Comparison of ENCODE assay signal across 8 cellular contexts in genomic region chr7:127390817-127391590, GRCh38. TPM values are rescaled to one million over a fixed set of nuclear protein-coding genes. Genes with fewer than 3 reads are reported as not detected.
A peak's percentile ranks its signal among the peaks of the same experiment; 100 is the strongest.
DNase-seq lines count a peak whose midpoint lies in the region; ATAC-seq lines count a peak whose summit lies in the region.

No MANE protein-coding gene starts in this region.

- DNase-seq in T-helper 2 cell treated with Interferon-gamma antibody and Interleukin-4, amounts not matched to agents 5 μg/mL and 100 μg/mL, for 36 hours (ENCODE audit: low spot score): no peak
- DNase-seq in T-helper 2 cell (no peak), iris pigment epithelial cell (ENCODE audit: low read depth) (peak; percentile 5), NOMO-1 treated with dmso at 0.1 percent for 144 hours (lab: John Stamatoyannopoulos, UW; ENCODE audit: unreplicated experiment) (no peak), NCI-H2081 (lab: John Stamatoyannopoulos, UW) (no peak)

- H3K9ac ChIP-seq in subcutaneous abdominal adipose tissue (ENCODE audit: low read length in 5 of 5): peak overlapping the region; percentile 81 to 99 (median 93)

- peaks cover 44% of the 10 kb centered on the region for H3K36me3 Mint-ChIP-seq in T-helper 2 cell treated with Interferon-gamma antibody and Interleukin-4, amounts not matched to agents 5 μg/mL and 100 μg/mL, for 36 hours (ENCODE audit: low read depth)
- peaks cover 58% of the 10 kb centered on the region for H3K36me3 Mint-ChIP-seq in activated T-helper 17 cell treated with anti-CD3 and anti-CD28 coated beads, Interleukin-2, amount 50 U/mL, for 72 hours (ENCODE audit: low read depth)

- H3K27me3 ChIP-seq in subcutaneous abdominal adipose tissue (ENCODE audit: control insufficient read depth in 5 of 5, insufficient read depth in 4 of 5, low read length in 5 of 5): no peaks in the 10 kb centered on the region

- H3K4me3 Mint-ChIP-seq in T-helper 2 cell treated with Interferon-gamma antibody and Interleukin-4, amounts not matched to agents 5 μg/mL and 100 μg/mL, for 36 hours: peak overlapping the region; percentile 96
- peak overlapping the region; percentile 97 for H3K4me3 Mint-ChIP-seq in activated T-helper 17 cell treated with anti-CD3 and anti-CD28 coated beads, Interleukin-2, amount 50 U/mL, for 72 hours

- peak overlapping the region; percentile 96 for H3K27ac ChIP-seq in subcutaneous abdominal adipose tissue (ENCODE audit: low read depth, low read length)

- H3K4me1 ChIP-seq in subcutaneous abdominal adipose tissue (ENCODE audit: control insufficient read depth in 5 of 5, insufficient read depth in 5 of 5, low read length in 5 of 5): peaks cover 3 to 29% (median 20%) of the 10 kb centered on the region in 5 donors

- no peaks in the 10 kb centered on the region for H3K9me3 ChIP-seq in subcutaneous abdominal adipose tissue (ENCODE audit: control insufficient read depth in 5 of 5, low read length in 5 of 5)

- H3K27me3 Mint-ChIP-seq in T-helper 2 cell treated with Interferon-gamma antibody and Interleukin-4, amounts not matched to agents 5 μg/mL and 100 μg/mL, for 36 hours (ENCODE audit: low read depth): peaks cover 2% of the 10 kb centered on the region
- no peaks in the 10 kb centered on the region for H3K27me3 Mint-ChIP-seq in activated T-helper 17 cell treated with anti-CD3 and anti-CD28 coated beads, Interleukin-2, amount 50 U/mL, for 72 hours

- no peak for ATAC-seq in activated T-helper 17 cell treated with anti-CD3 and anti-CD28 coated beads, Interleukin-2, amount 50 U/mL, for 72 hours (replicated peaks)
- ATAC-seq in GM18868 (IDR thresholded peaks at IDR 0.05; ENCODE audit: unreplicated experiment): no peak

- H3K27ac Mint-ChIP-seq in T-helper 2 cell treated with Interferon-gamma antibody and Interleukin-4, amounts not matched to agents 5 μg/mL and 100 μg/mL, for 36 hours: peak overlapping the region; percentile 95
- peak overlapping the region; percentile 95 for H3K27ac Mint-ChIP-seq in activated T-helper 17 cell treated with anti-CD3 and anti-CD28 coated beads, Interleukin-2, amount 50 U/mL, for 72 hours

- peaks cover 3 to 20% (median 5%) of the 10 kb centered on the region in 5 donors for H3K36me3 ChIP-seq in subcutaneous abdominal adipose tissue (ENCODE audit: control insufficient read depth in 5 of 5, insufficient read depth in 5 of 5, low read length in 5 of 5)

- peak overlapping the region; percentile 90 to 94 (median 93) for H3K4me3 ChIP-seq in subcutaneous abdominal adipose tissue (ENCODE audit: low read depth in 1 of 5, low read length in 5 of 5)

- no peaks in the 10 kb centered on the region for H3K9me3 Mint-ChIP-seq in T-helper 2 cell treated with Interferon-gamma antibody and Interleukin-4, amounts not matched to agents 5 μg/mL and 100 μg/mL, for 36 hours
- no peaks in the 10 kb centered on the region for H3K9me3 Mint-ChIP-seq in activated T-helper 17 cell treated with anti-CD3 and anti-CD28 coated beads, Interleukin-2, amount 50 U/mL, for 72 hours

- H3K4me1 Mint-ChIP-seq in T-helper 2 cell treated with Interferon-gamma antibody and Interleukin-4, amounts not matched to agents 5 μg/mL and 100 μg/mL, for 36 hours (ENCODE audit: low read depth): peaks cover 55% of the 10 kb centered on the region
- peaks cover 53% of the 10 kb centered on the region for H3K4me1 Mint-ChIP-seq in activated T-helper 17 cell treated with anti-CD3 and anti-CD28 coated beads, Interleukin-2, amount 50 U/mL, for 72 hours

RNA-seq across cellular contexts. Expression of gene ZNF800, which starts 1.5 kb away (rescaled TPM):
- total RNA-seq in activated T-helper 17 cell treated with anti-CD3 and anti-CD28 coated beads, Interleukin-2, amount 50 U/mL, for 72 hours: 10 to 100 TPM; 34.8 to 37.1 TPM
